ENCODE assay signal across 9 cellular contexts in genomic region chr16:81207076-81207475, GRCh38. TPM values are rescaled to one million over a fixed set of nuclear protein-coding genes. Genes with fewer than 3 reads are reported as not detected.
"Had no signal": no experiment of that assay in that cellular context is flagged by ENCODE, and none has a peak within 500 bp of the region (broad histone marks: within the 10 kb centered on the region; RNA-seq: fewer than 3 reads in every experiment).

No MANE protein-coding gene starts in this region.

- FAIRE-seq: HTR-8/SVneo had no signal

- H3K36me3 ChIP-seq: HAP-1 had no signal

- H3K4me2 ChIP-seq: KMS-11 had no signal

- H3K4me3 ChIP-seq: GM23248, HAP-1 had no signal

- H2AFZ ChIP-seq: GM23248 had no signal

- ATAC-seq: HCT116 had no signal

- DNase-seq: GM23248, GOT3, H7, HFFc6 had no signal

- H3K9me3 ChIP-seq: HAP-1 had no signal

- H3K27ac ChIP-seq: GM23248, KMS-11 had no signal

- H3K4me1 ChIP-seq: HAP-1 had no signal

- H3K9ac ChIP-seq: GM23248, KMS-11 had no signal

RNA-seq across cellular contexts. Expression of gene BCO1, which starts 31.4 kb away (rescaled TPM):
- total RNA-seq: GM23248, HFFc6 had no signal
- polyA plus RNA-seq: GM23248, IgD-negative memory B cell had no signal
